14 cellular contexts compared by ENCODE assay signal in genomic region chr17:66290097-66290722, GRCh38. TPM values are rescaled to one million over a fixed set of nuclear protein-coding genes. Genes with fewer than 3 reads are reported as not detected.
DNase-seq lines count a peak whose midpoint lies in the region; ATAC-seq and TF ChIP-seq lines count a peak whose summit lies in the region.
"Had no signal": no experiment of that assay in that cellular context is flagged by ENCODE, and none has a peak within 500 bp of the region (broad histone marks: within the 10 kb centered on the region; RNA-seq: fewer than 3 reads in every experiment).

No MANE protein-coding gene starts in this region.

- DNase-seq in activated T-cell treated with anti-CD3 and anti-CD28 coated beads, Interleukin-2, amount 50 U/mL, for 72 hours, result no peak
- DNase-seq in activated T-cell treated with anti-CD3 and anti-CD28 coated beads for 4 hours, result no peak
- DNase-seq in NAMALWA (ENCODE audit: low spot score), result peak; percentile 33
- DNase-seq in chondrocyte (ENCODE audit: low spot score), result no peak
- DNase-seq in osteocyte (ENCODE audit: extremely low spot score, unreplicated experiment), result no peak
- DNase-seq in stimulated activated CD4-positive, alpha-beta T cell treated with anti-CD3 and anti-CD28 coated beads, Interleukin-12 subunit alpha, Interleukin-12 subunit beta, amount 100 ng/mL, for 4 hours, result no peak
- DNase-seq in H7, result no peak
- DNase-seq: activated T-cell treated with anti-CD3 and anti-CD28 coated beads, Interleukin-2, amount 50 U/mL, for 48 hours; naive thymus-derived CD4-positive, alpha-beta T cell; NCI-H526 treated with DMSO at 0.1 percent for 48 hours had no signal

- TF ChIP-seq CTCF in chondrocyte (IDR thresholded peaks at IDR 0.05) (peak; percentile 57), osteocyte (IDR thresholded peaks at IDR 0.05) (peak; percentile 40)

- H3K4me1 Mint-ChIP-seq in activated T-cell treated with anti-CD3 and anti-CD28 coated beads, Interleukin-2, amount 50 U/mL, for 72 hours (ENCODE audit: low read depth), result peaks cover 16% of the 10 kb centered on the region
- peaks cover under 1% of the 10 kb centered on the region for H3K4me1 Mint-ChIP-seq in chondrocyte (ENCODE audit: low read depth)
- no peaks in the 10 kb centered on the region for H3K4me1 Mint-ChIP-seq in osteocyte (ENCODE audit: unreplicated experiment)

- H3K27ac Mint-ChIP-seq in activated T-cell treated with anti-CD3 and anti-CD28 coated beads, Interleukin-2, amount 50 U/mL, for 72 hours, result peak overlapping the region; percentile 33
- H3K27ac Mint-ChIP-seq in chondrocyte (ENCODE audit: unreplicated experiment) (no peak overlapping the region), osteocyte (ENCODE audit: unreplicated experiment) (no peak overlapping the region)
- H3K27ac Mint-ChIP-seq: stimulated activated naive CD8-positive, alpha-beta T cell treated with anti-CD3 and anti-CD28 coated beads, Interleukin-15, Interleukin-2, amounts not matched to agents 100 ng/mL and 50 ng/mL, for 24 hours had no signal

- H3K27me3 Mint-ChIP-seq in activated T-cell treated with anti-CD3 and anti-CD28 coated beads, Interleukin-2, amount 50 U/mL, for 72 hours (ENCODE audit: low read depth), result no peaks in the 10 kb centered on the region
- H3K27me3 Mint-ChIP-seq in chondrocyte (ENCODE audit: low read depth) (no peaks in the 10 kb centered on the region), osteocyte (ENCODE audit: unreplicated experiment) (no peaks in the 10 kb centered on the region)
- H3K27me3 Mint-ChIP-seq: naive thymus-derived CD4-positive, alpha-beta T cell; stimulated activated naive CD8-positive, alpha-beta T cell treated with anti-CD3 and anti-CD28 coated beads, Interleukin-15, Interleukin-2, amounts not matched to agents 100 ng/mL and 50 ng/mL, for 24 hours had no signal

- peaks cover 0 to 4% of the 10 kb centered on the region in 2 donors for H3K36me3 Mint-ChIP-seq in activated T-cell treated with anti-CD3 and anti-CD28 coated beads, Interleukin-2, amount 50 U/mL, for 72 hours (ENCODE audit: insufficient read depth in 2 of 2)
- H3K36me3 Mint-ChIP-seq in chondrocyte (ENCODE audit: low read depth), result no peaks in the 10 kb centered on the region
- no peaks in the 10 kb centered on the region for H3K36me3 Mint-ChIP-seq in osteocyte (ENCODE audit: unreplicated experiment)

- H3K9me3 Mint-ChIP-seq in activated T-cell treated with anti-CD3 and anti-CD28 coated beads, Interleukin-2, amount 50 U/mL, for 72 hours, result no peaks in the 10 kb centered on the region
- H3K9me3 Mint-ChIP-seq in chondrocyte (ENCODE audit: low read depth), result no peaks in the 10 kb centered on the region
- H3K9me3 Mint-ChIP-seq in osteocyte (ENCODE audit: unreplicated experiment), result no peaks in the 10 kb centered on the region
- H3K9me3 Mint-ChIP-seq: naive thymus-derived CD4-positive, alpha-beta T cell; stimulated activated naive CD8-positive, alpha-beta T cell treated with anti-CD3 and anti-CD28 coated beads, Interleukin-15, Interleukin-2, amounts not matched to agents 100 ng/mL and 50 ng/mL, for 24 hours had no signal

- ATAC-seq in activated T-cell treated with anti-CD3 and anti-CD28 coated beads, Interleukin-2, amount 50 U/mL, for 72 hours (replicated peaks in 1 of 2), result no peak
- ATAC-seq in GM19328 (IDR thresholded peaks at IDR 0.05; ENCODE audit: unreplicated experiment), result no peak
- ATAC-seq: naive thymus-derived CD4-positive, alpha-beta T cell had no signal

- no peaks in the 10 kb centered on the region for H3K36me3 ChIP-seq in H7 (replicated peaks; ENCODE audit: control insufficient read depth, insufficient read depth, low read length)
- H3K36me3 ChIP-seq: BLaER1 had no signal

- no peak overlapping the region for H3K4me3 ChIP-seq in H7 (ENCODE audit: insufficient read depth, low read depth, low read length)
- H3K4me3 ChIP-seq: BLaER1, coronary artery had no signal

- H3K27me3 ChIP-seq in H7 (ENCODE audit: control insufficient read depth, insufficient read depth, low read length), result no peaks in the 10 kb centered on the region
- H3K27me3 ChIP-seq: BLaER1 had no signal

- H3K4me3 Mint-ChIP-seq in activated T-cell treated with anti-CD3 and anti-CD28 coated beads, Interleukin-2, amount 50 U/mL, for 72 hours, result no peak overlapping the region
- H3K4me3 Mint-ChIP-seq in chondrocyte (ENCODE audit: unreplicated experiment) (no peak overlapping the region), osteocyte (ENCODE audit: unreplicated experiment) (no peak overlapping the region)
- H3K4me3 Mint-ChIP-seq: stimulated activated naive CD8-positive, alpha-beta T cell treated with anti-CD3 and anti-CD28 coated beads, Interleukin-15, Interleukin-2, amounts not matched to agents 100 ng/mL and 50 ng/mL, for 24 hours had no signal

RNA-seq across cellular contexts. Expression of gene PRKCA, which starts 12.2 kb away (rescaled TPM):
- total RNA-seq in activated T-cell treated with anti-CD3 and anti-CD28 coated beads, Interleukin-2, amount 50 U/mL, for 72 hours, result 100 to 1,000 TPM; 126 to 138 TPM
- total RNA-seq in chondrocyte (51.5 to 83.1 TPM (median 54.1 TPM) in 3 replicates), osteocyte (80.1 and 82.9 TPM in 2 replicates)
- total RNA-seq in H7 (2014; rRNA removed; shearing (Covaris generic)), result 10.0 and 10.3 TPM in 2 replicates
